8 cellular contexts compared by ENCODE assay signal in the genomic region with DNA sequence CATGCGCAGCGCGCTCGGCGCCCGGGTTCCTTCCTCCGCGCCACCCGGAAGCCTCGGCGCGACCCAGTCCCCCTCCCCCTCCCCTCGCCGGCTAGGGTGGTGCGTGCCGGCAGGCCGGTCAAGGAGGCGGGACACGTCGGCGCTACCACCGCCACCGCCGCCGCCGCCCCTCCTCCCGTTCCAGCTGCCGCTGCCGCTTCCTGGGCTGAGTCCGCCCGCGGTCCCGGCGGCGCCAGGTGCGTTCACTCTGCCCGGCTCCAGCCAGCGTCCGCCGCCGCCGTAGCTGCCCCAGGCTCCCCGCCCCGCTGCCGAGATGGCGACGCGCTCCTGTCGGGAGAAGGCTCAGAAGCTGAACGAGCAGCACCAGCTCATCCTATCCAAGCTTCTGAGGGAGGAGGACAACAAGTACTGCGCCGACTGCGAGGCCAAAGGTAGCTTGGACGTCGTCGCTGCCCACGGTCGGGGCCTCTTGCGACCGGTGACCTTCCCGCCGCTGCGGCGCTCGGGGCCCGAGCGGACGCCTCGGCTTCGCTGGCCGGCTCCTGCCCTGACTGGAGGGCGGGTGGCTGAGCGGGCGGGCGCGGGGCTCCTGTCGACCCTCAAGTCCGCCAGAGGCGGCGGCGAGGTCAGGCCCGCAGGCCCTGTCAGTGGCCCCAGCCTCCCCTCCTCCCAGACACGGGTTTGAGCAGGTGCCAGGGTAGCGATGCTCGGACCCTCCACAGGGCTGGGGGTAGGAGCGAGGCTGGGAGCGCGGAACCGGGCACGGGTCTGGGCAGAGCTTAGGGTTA. TPM values are rescaled to one million over a fixed set of nuclear protein-coding genes. Genes with fewer than 3 reads are reported as not detected.
A peak's percentile ranks its signal among the peaks of the same experiment; 100 is the strongest.
DNase-seq lines count a peak whose midpoint lies in the region; ATAC-seq and TF ChIP-seq lines count a peak whose summit lies in the region.

TSS of gene SMAP1 (plus strand) at position 173 of the 788 bp plus-strand sequence. CDS start at position 314, 141 bp downstream.

- peak within 1 kb of the TSS; percentile 99 for H2AFZ ChIP-seq in GM23248
- peak within 1 kb of the TSS; percentile 97 for H2AFZ ChIP-seq in Karpas-422 (ENCODE audit: low read length)
- peak within 1 kb of the TSS; percentile 97 for H2AFZ ChIP-seq in fibroblast of lung (ENCODE audit: low read length)

- H3K4me3 ChIP-seq in GM23248, result peak within 1 kb of the TSS; percentile 94
- H3K4me3 ChIP-seq in Karpas-422 (ENCODE audit: low read length), result peak within 1 kb of the TSS; percentile 89
- peak within 1 kb of the TSS; percentile 62 to 94 (median 88) for H3K4me3 ChIP-seq in fibroblast of lung (replicated peaks in 1 of 4; ENCODE audit: control extremely low read depth in 1 of 4, insufficient read depth in 1 of 4, low read depth in 3 of 4, low read length in 4 of 4)

- TF ChIP-seq CTCF in fibroblast of lung (conservative IDR thresholded peaks at IDR 0.05 in 1 of 2, IDR thresholded peaks at IDR 0.05 in 1 of 2; ENCODE audit: low read depth in 1 of 2, low read length in 2 of 2), result no peak

- in situ Hi-C loops in GM23248 (cut with MboI), result no loop called here

- H3K27me3 ChIP-seq in GM23248 (replicated peaks; ENCODE audit: insufficient read depth) (no peaks in the 10 kb centered on the region), Karpas-422 (ENCODE audit: low read length) (no peaks in the 10 kb centered on the region), fibroblast of lung (ENCODE audit: control insufficient read depth, insufficient read depth, low read length) (no peaks in the 10 kb centered on the region)

- POLR2A ChIA-PET in naive thymus-derived CD8-positive, alpha-beta T cell (lab: Charles Lee), result interaction anchor here (0.6 to 3.0 kb wide), 8 partner anchors 9 to 871 kb away, joined by 3 to 21 read pairs (median 4); partner anchors contain the start of genes FAM135A, LMBRD1 and SDHAF4

- peak within 1 kb of the TSS; percentile 99 for H3K4me3 Mint-ChIP-seq in activated T-helper 17 cell treated with anti-CD3 and anti-CD28 coated beads, Interleukin-2, amount 50 U/mL, for 72 hours
- peak within 1 kb of the TSS; percentile 80 to 95 (median 92) for H3K4me3 Mint-ChIP-seq in naive thymus-derived CD8-positive, alpha-beta T cell
- peak within 1 kb of the TSS; percentile 89 to 93 for H3K4me3 Mint-ChIP-seq in stimulated activated naive B cell treated with anti-CD40 and anti-IgM and Interleukin-4, amounts not matched to agents 10 μg/mL and 1 μg/mL and 100 μg/mL, for 72 hours

- ATAC-seq in activated T-helper 17 cell treated with anti-CD3 and anti-CD28 coated beads, Interleukin-2, amount 50 U/mL, for 72 hours (replicated peaks), result peak; percentile 95
- ATAC-seq in naive thymus-derived CD8-positive, alpha-beta T cell, result peak; percentile 88 to 90
- ATAC-seq in stimulated activated naive B cell treated with anti-CD40 and anti-IgM and Interleukin-4, amounts not matched to agents 10 μg/mL and 1 μg/mL and 100 μg/mL, for 72 hours (replicated peaks), result peak; percentile 95 to 96

- 0 out of 2 replicates have a peak, but pooled peaks cover 6% of the 10 kb centered on the region for H3F3A ChIP-seq in GM23248 (ENCODE audit: insufficient read depth)

- H3K9ac ChIP-seq in GM23248 (peak within 1 kb of the TSS; percentile 86), Karpas-422 (ENCODE audit: low read length) (peak within 1 kb of the TSS; percentile 87), fibroblast of lung (ENCODE audit: insufficient read depth, low read length) (peak within 1 kb of the TSS; percentile 77)

- H4K20me1 ChIP-seq in GM23248 (ENCODE audit: insufficient read depth), result peaks cover 2% of the 10 kb centered on the region; the same call in 1 of the 2 replicates
- peaks cover 30% of the 10 kb centered on the region for H4K20me1 ChIP-seq in Karpas-422 (ENCODE audit: insufficient read depth, low read depth, low read length)
- no peaks in the 10 kb centered on the region for H4K20me1 ChIP-seq in fibroblast of lung (ENCODE audit: control insufficient read depth, extremely low read depth, insufficient read depth, low read length)

- H3K27ac ChIP-seq in GM23248 (peak within 1 kb of the TSS; percentile 68), Karpas-422 (ENCODE audit: low read length) (no peak within 1 kb of the TSS), fibroblast of lung (ENCODE audit: insufficient read depth, low read length) (peak within 1 kb of the TSS; percentile 82)

- DNase-seq in EH (ENCODE audit: low read depth) (peak; percentile 91), GM23248 (peak; percentile 92), Karpas-422 (peak; percentile 97), RPMI7951 (ENCODE audit: low read depth) (peak; percentile 88), fibroblast of lung (ENCODE audit: low read depth in 2 of 2) (peak; percentile 86 to 89)
- peak; percentile 33 to 94 (median 89) for DNase-seq in naive thymus-derived CD8-positive, alpha-beta T cell
- DNase-seq in stimulated activated naive B cell treated with anti-CD40 and anti-IgM and Interleukin-4, amounts not matched to agents 10 μg/mL and 1 μg/mL and 100 μg/mL, for 72 hours, result peak; percentile 93

- no peaks in the 10 kb centered on the region for H3K36me3 ChIP-seq in GM23248 (ENCODE audit: low read depth)
- H3K36me3 ChIP-seq in Karpas-422 (ENCODE audit: insufficient read depth, low read length), result no peaks in the 10 kb centered on the region
- no peaks in the 10 kb centered on the region for H3K36me3 ChIP-seq in fibroblast of lung (ENCODE audit: control insufficient read depth, insufficient read depth, low read length)

- H3K9me3 ChIP-seq in GM23248 (ENCODE audit: low read depth) (no peaks in the 10 kb centered on the region), Karpas-422 (ENCODE audit: low read length) (no peaks in the 10 kb centered on the region), fibroblast of lung (ENCODE audit: control insufficient read depth, insufficient read depth, low read depth, low read length) (no peaks in the 10 kb centered on the region)

- H3K27me3 Mint-ChIP-seq in activated T-helper 17 cell treated with anti-CD3 and anti-CD28 coated beads, Interleukin-2, amount 50 U/mL, for 72 hours, result no peaks in the 10 kb centered on the region
- no peaks in the 10 kb centered on the region for H3K27me3 Mint-ChIP-seq in naive thymus-derived CD8-positive, alpha-beta T cell
- H3K27me3 Mint-ChIP-seq in stimulated activated naive B cell treated with anti-CD40 and anti-IgM and Interleukin-4, amounts not matched to agents 10 μg/mL and 1 μg/mL and 100 μg/mL, for 72 hours, result no peaks in the 10 kb centered on the region

- H3K4me1 ChIP-seq in GM23248 (ENCODE audit: insufficient read depth) (peaks cover 12% of the 10 kb centered on the region), Karpas-422 (ENCODE audit: low read length) (peaks cover 20% of the 10 kb centered on the region), fibroblast of lung (ENCODE audit: control insufficient read depth, extremely low read depth, insufficient read depth, low read length) (no peaks in the 10 kb centered on the region)

- 0 to 1% methylated on average over 57 to 84 of the region's 90 CpGs for WGBS in GM23248 (ENCODE audit: low coverage in 1 of 2, low lambda C conversion rate in 2 of 2, missing lambda C conversion rate in 2 of 2), 2 experiments

- H3K9me2 ChIP-seq in GM23248 (ENCODE audit: insufficient read depth) (no peaks in the 10 kb centered on the region), Karpas-422 (replicated peaks; ENCODE audit: insufficient read depth, low read length) (no peaks in the 10 kb centered on the region)

- H3K79me2 ChIP-seq in GM23248 (ENCODE audit: insufficient read depth) (peaks cover 50% of the 10 kb centered on the region), Karpas-422 (ENCODE audit: low read length) (peaks cover 18% of the 10 kb centered on the region), fibroblast of lung (ENCODE audit: control insufficient read depth, insufficient read depth, low read length) (peaks cover 16% of the 10 kb centered on the region)

- H3K4me1 Mint-ChIP-seq in activated T-helper 17 cell treated with anti-CD3 and anti-CD28 coated beads, Interleukin-2, amount 50 U/mL, for 72 hours, result peaks cover 52% of the 10 kb centered on the region
- peaks cover 38 to 58% (median 55%) of the 10 kb centered on the region in 4 donors for H3K4me1 Mint-ChIP-seq in naive thymus-derived CD8-positive, alpha-beta T cell
- peaks cover 20 to 55% of the 10 kb centered on the region in 2 donors for H3K4me1 Mint-ChIP-seq in stimulated activated naive B cell treated with anti-CD40 and anti-IgM and Interleukin-4, amounts not matched to agents 10 μg/mL and 1 μg/mL and 100 μg/mL, for 72 hours

- peaks cover 25% of the 10 kb centered on the region for H3K36me3 Mint-ChIP-seq in activated T-helper 17 cell treated with anti-CD3 and anti-CD28 coated beads, Interleukin-2, amount 50 U/mL, for 72 hours (ENCODE audit: low read depth)
- no peaks in the 10 kb centered on the region for H3K36me3 Mint-ChIP-seq in naive thymus-derived CD8-positive, alpha-beta T cell
- peaks cover 3 to 5% of the 10 kb centered on the region in 2 donors for H3K36me3 Mint-ChIP-seq in stimulated activated naive B cell treated with anti-CD40 and anti-IgM and Interleukin-4, amounts not matched to agents 10 μg/mL and 1 μg/mL and 100 μg/mL, for 72 hours

- H3K9me3 Mint-ChIP-seq in activated T-helper 17 cell treated with anti-CD3 and anti-CD28 coated beads, Interleukin-2, amount 50 U/mL, for 72 hours, result peaks cover 5% of the 10 kb centered on the region
- H3K9me3 Mint-ChIP-seq in naive thymus-derived CD8-positive, alpha-beta T cell, result peaks cover 0 to 6% (median 0%) of the 10 kb centered on the region in 9 donors
- no peaks in the 10 kb centered on the region for H3K9me3 Mint-ChIP-seq in stimulated activated naive B cell treated with anti-CD40 and anti-IgM and Interleukin-4, amounts not matched to agents 10 μg/mL and 1 μg/mL and 100 μg/mL, for 72 hours

- peak within 1 kb of the TSS; percentile 98 for H3K27ac Mint-ChIP-seq in activated T-helper 17 cell treated with anti-CD3 and anti-CD28 coated beads, Interleukin-2, amount 50 U/mL, for 72 hours
- H3K27ac Mint-ChIP-seq in naive thymus-derived CD8-positive, alpha-beta T cell, result peak within 1 kb of the TSS; percentile 91 to 98 (median 96)
- H3K27ac Mint-ChIP-seq in stimulated activated naive B cell treated with anti-CD40 and anti-IgM and Interleukin-4, amounts not matched to agents 10 μg/mL and 1 μg/mL and 100 μg/mL, for 72 hours, result peak within 1 kb of the TSS; percentile 93

- H3K4me2 ChIP-seq in GM23248 (ENCODE audit: unreplicated experiment), result peak within 1 kb of the TSS; percentile 100
- H3K4me2 ChIP-seq in Karpas-422 (ENCODE audit: low read depth, low read length, poor library complexity, severe bottlenecking), result peak within 1 kb of the TSS; percentile 77
- peak within 1 kb of the TSS; percentile 79 for H3K4me2 ChIP-seq in fibroblast of lung (ENCODE audit: extremely low read depth, insufficient read depth, low read length)

RNA-seq across cellular contexts. Expression of gene SMAP1, which starts in this region (rescaled TPM):
- 13.7 and 18.4 TPM in 2 replicates for total RNA-seq in GM23248 (2014; rRNA removed; shearing (Covaris generic))
- polyA plus RNA-seq in GM23248 (2016; fragmentation: Nextera tagmentation; extraction: Ambion mirVana) (18.0 and 20.1 TPM in 2 replicates), fibroblast of lung (25.2 and 25.7 TPM in 2 replicates)
- total RNA-seq in Karpas-422 (2014; rRNA removed; shearing (Covaris generic); ENCODE audit: low replicate concordance), result 17.6 and 17.7 TPM in 2 replicates
- 18.8 and 25.0 TPM in 2 replicates for total RNA-seq in RPMI7951 (2014; rRNA removed; shearing (Covaris generic))
- total RNA-seq in activated T-helper 17 cell treated with anti-CD3 and anti-CD28 coated beads, Interleukin-2, amount 50 U/mL, for 72 hours, result 10 to 100 TPM; 24.0 to 39.5 TPM
- 14.4 and 18.3 TPM in 2 replicates for total RNA-seq in fibroblast of lung
- polyA plus RNA-seq in fibroblast of lung (2012), result 21.0 and 21.2 TPM in 2 replicates
- 16.1 and 23.6 TPM in 2 replicates for polyA minus RNA-seq in fibroblast of lung (ENCODE audit: low replicate concordance)
- total RNA-seq in naive thymus-derived CD8-positive, alpha-beta T cell, result 10 to 100 TPM; 23.6 to 26.6 TPM
- polyA plus RNA-seq in naive thymus-derived CD8-positive, alpha-beta T cell, result 10 to 100 TPM; 14.2 to 18.8 (median 16.3) TPM
